ENCODE assay signal across 22 cellular contexts in the genomic region with DNA sequence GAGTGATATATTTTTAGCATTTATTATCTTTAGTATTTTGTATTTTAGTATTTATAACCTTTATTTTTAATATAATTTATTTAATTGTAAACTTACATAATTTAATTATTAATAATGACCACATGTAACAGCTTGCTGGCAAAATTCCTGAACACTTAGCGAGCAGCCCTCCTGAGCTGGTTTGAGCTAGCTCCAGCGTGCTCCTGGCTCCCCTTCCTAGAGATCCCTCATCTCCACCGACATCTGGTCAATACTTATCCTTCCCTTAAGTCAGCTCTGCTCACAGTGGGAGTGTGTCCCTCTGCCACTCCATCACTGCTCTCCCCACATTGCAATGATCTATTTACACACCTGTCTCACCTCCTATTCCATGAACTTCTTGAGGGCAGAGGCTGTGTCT. TPM values are rescaled to one million over a fixed set of nuclear protein-coding genes. Genes with fewer than 3 reads are reported as not detected.
DNase-seq lines count a peak whose midpoint lies in the region; ATAC-seq, FAIRE-seq and TF ChIP-seq lines count a peak whose summit lies in the region.
"Had no signal": no experiment of that assay in that cellular context is flagged by ENCODE, and none has a peak within 500 bp of the region (broad histone marks: within the 10 kb centered on the region; RNA-seq: fewer than 3 reads in every experiment).

No MANE protein-coding gene starts in this region.

- 55% methylated on average over 3 of the region's 3 CpGs for WGBS in pancreas, 2 donors

- H3K36me3 ChIP-seq in pancreas, result no peaks in the 10 kb centered on the region

- H3K4me3 Mint-ChIP-seq in memory B cell, result no peak overlapping the region
- H3K4me3 Mint-ChIP-seq: B cell had no signal

- peaks cover 1% of the 10 kb centered on the region for H3K9me3 Mint-ChIP-seq in memory B cell

- no peak for FAIRE-seq in pancreas (lab: Jason Lieb, UNC)
- FAIRE-seq: GM12878, RCC 7860 had no signal

- peaks cover 2% of the 10 kb centered on the region for H3K4me1 Mint-ChIP-seq in memory B cell
- H3K4me1 Mint-ChIP-seq: B cell had no signal

- ATAC-seq in memory B cell (ENCODE audit: low read depth) (no peak), GM18867 (IDR thresholded peaks at IDR 0.05; ENCODE audit: unreplicated experiment) (no peak), pancreas (no peak)
- ATAC-seq: GM12878, Right ventricle myocardium inferior had no signal

- peak overlapping the region; percentile 14 for H3K27ac Mint-ChIP-seq in memory B cell
- H3K27ac Mint-ChIP-seq: B cell had no signal

- DNase-seq in NCI-H510A treated with DMSO at 0.1 percent for 48 hours (lab: John Stamatoyannopoulos, UW) (peak; percentile 32), NCI-H510A (lab: John Stamatoyannopoulos, UW) (no peak), NCI-H2029 (lab: John Stamatoyannopoulos, UW) (peak; percentile 24), SHP77 (lab: John Stamatoyannopoulos, UW) (peak; percentile 26 to 27), memory B cell (ENCODE audit: low spot score in 2 of 2) (no peak), pancreas (no peak), anterior cingulate cortex (lab: John Stamatoyannopoulos, UW) (no peak)
- DNase-seq: COR-L47, DMS153, EL, KBM-7, MV-4-11, NCI-H1417 treated with DMSO at 0.1 percent for 48 hours, NCI-H2081, NCI-H2171 treated with DMSO at 0.1 percent for 48 hours, NCI-H446 had no signal

- no peak overlapping the region for H3K27ac ChIP-seq in pancreas
- H3K27ac ChIP-seq: SK-N-MC had no signal

- no peaks in the 10 kb centered on the region for H3K4me1 ChIP-seq in pancreas

- peaks cover 8% of the 10 kb centered on the region for H3K27me3 Mint-ChIP-seq in memory B cell

- no peak for TF ChIP-seq CTCF in pancreas (IDR thresholded peaks at IDR 0.05)

- no peaks in the 10 kb centered on the region for H3K9me3 ChIP-seq in pancreas

- no peaks in the 10 kb centered on the region for H3K27me3 ChIP-seq in pancreas

- peaks cover 5% of the 10 kb centered on the region for H3K36me3 Mint-ChIP-seq in memory B cell

- intact Hi-C loops in pancreas (cut with DNase I), result no loop called here

- no peak overlapping the region for H3K4me3 ChIP-seq in pancreas
- H3K4me3 ChIP-seq: GM12878, SK-N-MC had no signal

RNA-seq across cellular contexts. Expression of a gene that starts 20.7 kb away (rescaled TPM):
- total RNA-seq in pancreas, result 10 to 100 TPM in 1 of 6 donors, 1 to 10 TPM in 4, under 1 TPM in 1; 0.74 to 18.4 (median 2.6) TPM
- polyA plus RNA-seq in pancreas, result 1 to 10 TPM; 1.5 to 2.3 TPM

RNA-seq across cellular contexts. Expression of a gene that starts 30.6 kb away (rescaled TPM):
- 10 to 100 TPM; 21.4 to 49.0 (median 26.5) TPM for total RNA-seq in pancreas
- polyA plus RNA-seq in pancreas, result 1 to 10 TPM; 6.7 to 9.8 TPM

Comparison
In these comparisons a context has a peak if more than half of its experiments do, and no peak if none do; other contexts are left out.
1. DNase-seq: peak in NCI-H510A treated with DMSO at 0.1 percent for 48 hours (single experiment), NCI-H2029 (single experiment) and SHP77 (2 of 2); none in NCI-H510A (single experiment), memory B cell (0 of 2), pancreas (0 of 6) and anterior cingulate cortex (0 of 58).